Comparison of ENCODE assay signal across 15 cellular contexts in genomic region chr7:67493386-67493785, GRCh38.
DNase-seq lines count a peak whose midpoint lies in the region; ATAC-seq and TF ChIP-seq lines count a peak whose summit lies in the region.
"Had no signal": no experiment of that assay in that cellular context is flagged by ENCODE, and none has a peak within 500 bp of the region (broad histone marks: within the 10 kb centered on the region; RNA-seq: fewer than 3 reads in every experiment).

No MANE protein-coding gene starts in this region.

- peaks cover 18% of the 10 kb centered on the region for H3K4me1 Mint-ChIP-seq in nephron progenitor cell
- H3K4me1 Mint-ChIP-seq: CD4-positive, CD25-positive, alpha-beta regulatory T cell had no signal

- no peaks in the 10 kb centered on the region for H3K9me3 ChIP-seq in MG63

- peak; percentile 70 for DNase-seq in DMS 273 treated with DMSO at 0.1 percent for 48 hours (lab: John Stamatoyannopoulos, UW)
- DNase-seq in NCI-H2171 (lab: John Stamatoyannopoulos, UW) = peak; percentile 30
- DNase-seq in NCI-H82 (lab: John Stamatoyannopoulos, UW) = peak; percentile 88
- DNase-seq in nephron progenitor cell = no peak
- DNase-seq in amygdala (lab: John Stamatoyannopoulos, UW) = no peak
- no peak for DNase-seq in MG63
- DNase-seq: ACHN; Calu3; CD4-positive, CD25-positive, alpha-beta regulatory T cell; DND-41; GF-D8; HCEC 1CT; IMR-90 had no signal

- H3K27me3 Mint-ChIP-seq in nephron progenitor cell (ENCODE audit: low read depth, poor library complexity) = peaks cover 30% of the 10 kb centered on the region
- H3K27me3 Mint-ChIP-seq: CD4-positive, CD25-positive, alpha-beta regulatory T cell had no signal

- TF ChIP-seq CTCF in nephron progenitor cell (IDR thresholded peaks at IDR 0.05) = no peak

- ATAC-seq in HG03196 (IDR thresholded peaks at IDR 0.05; ENCODE audit: unreplicated experiment) = no peak

- H3K36me3 ChIP-seq in MG63 = no peaks in the 10 kb centered on the region
- H3K36me3 ChIP-seq: BLaER1 treated with 17β-estradiol and CSF1 and Interleukin-3, amounts not matched to agents 10 nM and 100 nM had no signal

- H3K36me3 Mint-ChIP-seq in nephron progenitor cell (ENCODE audit: low read depth) = peaks cover under 1% of the 10 kb centered on the region
- H3K36me3 Mint-ChIP-seq: CD4-positive, CD25-positive, alpha-beta regulatory T cell had no signal

- no peaks in the 10 kb centered on the region for H3K27me3 ChIP-seq in MG63
- H3K27me3 ChIP-seq: BLaER1 treated with 17β-estradiol and CSF1 and Interleukin-3, amounts not matched to agents 10 nM and 100 nM had no signal

- no peak overlapping the region for H3K4me3 Mint-ChIP-seq in nephron progenitor cell
- H3K4me3 Mint-ChIP-seq: CD4-positive, CD25-positive, alpha-beta regulatory T cell had no signal

- H3K27ac Mint-ChIP-seq in nephron progenitor cell = peak overlapping the region; percentile 8
- H3K27ac Mint-ChIP-seq: CD4-positive, CD25-positive, alpha-beta regulatory T cell had no signal

- no peak overlapping the region for H3K4me3 ChIP-seq in MG63
- H3K4me3 ChIP-seq: BLaER1 treated with 17β-estradiol and CSF1 and Interleukin-3, amounts not matched to agents 10 nM and 100 nM had no signal

- H3K9me3 Mint-ChIP-seq in nephron progenitor cell = peaks cover 27% of the 10 kb centered on the region

Comparison
In these comparisons a context has a peak if more than half of its experiments do, and no peak if none do; other contexts are left out.
1. DNase-seq: peak in DMS 273 treated with DMSO at 0.1 percent for 48 hours (single experiment), NCI-H2171 (single experiment) and NCI-H82 (single experiment); none in nephron progenitor cell (single experiment), amygdala (0 of 56) and MG63 (single experiment).